In genomic region chr12:42643881-42644579, GRCh38 we compare ENCODE assay signal across 21 cellular contexts. TPM values are rescaled to one million over a fixed set of nuclear protein-coding genes. Genes with fewer than 3 reads are reported as not detected.
A peak's percentile ranks its signal among the peaks of the same experiment; 100 is the strongest.
DNase-seq lines count a peak whose midpoint lies in the region; ATAC-seq and TF ChIP-seq lines count a peak whose summit lies in the region.
"Had no signal": no experiment of that assay in that cellular context is flagged by ENCODE, and none has a peak within 500 bp of the region (broad histone marks: within the 10 kb centered on the region; RNA-seq: fewer than 3 reads in every experiment).

No MANE protein-coding gene starts in this region.

- RAD21 ChIA-PET in HCT116 (lab: Charles Lee; ENCODE audit: low non-redundant PET in 1 of 2, low total read pairs in 2 of 2, uncharacterized antibody in 2 of 2, unreplicated experiment in 2 of 2): no interaction called here

- peak overlapping the region; percentile 28 for H4K8ac ChIP-seq in mesendoderm (ENCODE audit: low read depth, low read length)

- no peak for TF ChIP-seq RAD21 in HCT116 (IDR thresholded peaks at IDR 0.05; ENCODE audit: low read depth)

- no peak overlapping the region for H3K4me3 ChIP-seq in HCT116 (replicated peaks in 1 of 2; ENCODE audit: low read depth in 1 of 2, low read length in 2 of 2)
- H3K4me3 ChIP-seq in mesendoderm (ENCODE audit: low read length): no peak overlapping the region
- H3K4me3 ChIP-seq: GM12878, K562, SK-N-MC had no signal

- intact Hi-C loops in HCT116 (cut with micrococcal nuclease): no loop called here

- H2BK5ac ChIP-seq in mesendoderm (ENCODE audit: low read length): no peak overlapping the region

- H3K36me3 ChIP-seq in HCT116 (ENCODE audit: control insufficient read depth in 1 of 2, insufficient read depth in 2 of 2, low read length in 2 of 2) (no peaks in the 10 kb centered on the region), mesendoderm (ENCODE audit: control insufficient read depth, insufficient read depth, low read length) (no peaks in the 10 kb centered on the region)

- peak; percentile 59 for DNase-seq in A172 (ENCODE audit: low spot score)
- no peak for DNase-seq in HCT116 (ENCODE audit: low read depth, low spot score)
- DNase-seq in RPMI7951 (ENCODE audit: low read depth): peak; percentile 84
- DNase-seq in mesendoderm: peak; percentile 28
- DNase-seq in HPDE6-E6E7 (ENCODE audit: extremely low spot score): no peak
- no peak for DNase-seq in NCI-H187 treated with DMSO at 0.1 percent for 48 hours (lab: John Stamatoyannopoulos, UW)
- DNase-seq: DMS79, NCI-H1092, NCI-H1436, NCI-H1930, NCI-H2227 treated with DMSO at 0.1 percent for 48 hours, NCI-H510A treated with DMSO at 0.1 percent for 48 hours, NCI-H774, RPMI8226, SHP77, T-helper 1 cell had no signal

- no peaks in the 10 kb centered on the region for H3K27me3 ChIP-seq in HCT116 (ENCODE audit: insufficient read depth, low read length)
- no peaks in the 10 kb centered on the region for H3K27me3 ChIP-seq in mesendoderm (ENCODE audit: insufficient read depth, low read length, poor library complexity)

- no peak overlapping the region for H3K23ac ChIP-seq in mesendoderm (ENCODE audit: low read length)

- no peaks in the 10 kb centered on the region for H3K9me3 ChIP-seq in HCT116 (ENCODE audit: control insufficient read depth in 1 of 2, insufficient read depth in 1 of 2, low read depth in 1 of 2, low read length in 2 of 2)

- no peak overlapping the region for H3K27ac ChIP-seq in HCT116 (ENCODE audit: low read depth, low read length)
- H3K27ac ChIP-seq in mesendoderm (ENCODE audit: low read depth, low read length): no peak overlapping the region
- H3K27ac ChIP-seq: SK-N-MC had no signal

- no peak overlapping the region for H2BK120ac ChIP-seq in mesendoderm (ENCODE audit: low read depth, low read length)

- no peak overlapping the region for H2AFZ ChIP-seq in HCT116 (ENCODE audit: low read depth, low read length, poor library complexity, severe bottlenecking)

- H4K20me1 ChIP-seq in HCT116 (ENCODE audit: insufficient read depth): no peaks in the 10 kb centered on the region

- H3K79me2 ChIP-seq in HCT116 (ENCODE audit: insufficient read depth, low read length) (no peaks in the 10 kb centered on the region), mesendoderm (ENCODE audit: control insufficient read depth, insufficient read depth, low read length) (no peaks in the 10 kb centered on the region)

- WGBS in mesendoderm (ENCODE audit: extremely low coverage, insufficient coverage, low lambda C conversion rate): no CpG with 5 or more reads among the region's 6 CpGs

- POLR2A ChIA-PET in HCT116 (lab: Charles Lee): no interaction called here

- no peak overlapping the region for H3K56ac ChIP-seq in mesendoderm (ENCODE audit: low read length)

- no peak overlapping the region for H2BK15ac ChIP-seq in mesendoderm (replicated peaks; ENCODE audit: low read depth)

- BruUV-seq in HCT116 (replicated peaks; lab: Mats Ljungman, UMichigan): no TSS peak

- H3K9me2 ChIP-seq in HCT116 (ENCODE audit: insufficient read depth): no peaks in the 10 kb centered on the region

- H3K18ac ChIP-seq in mesendoderm (ENCODE audit: low read length): no peak overlapping the region

- no peak for TF ChIP-seq CTCF in HCT116 (IDR thresholded peaks at IDR 0.05 in 2 of 3, conservative IDR thresholded peaks at IDR 0.05 in 1 of 3; ENCODE audit: borderline replicate concordance in 1 of 3, insufficient read depth in 1 of 3, low read depth in 2 of 3, low read length in 2 of 3)

- no peak for TF ChIP-seq POLR2A in HCT116 (IDR thresholded peaks at IDR 0.05; ENCODE audit: borderline replicate concordance, extremely low read depth, insufficient read depth, insufficient read length)

- CTCF ChIA-PET in HCT116 (lab: Charles Lee): no interaction called here

- H2AK5ac ChIP-seq in mesendoderm (ENCODE audit: low read length): no peak overlapping the region

- no peak overlapping the region for H3K4ac ChIP-seq in mesendoderm (ENCODE audit: low read depth, low read length)

- H3K79me1 ChIP-seq in mesendoderm (ENCODE audit: low read length): no peaks in the 10 kb centered on the region

- H4K5ac ChIP-seq in mesendoderm (ENCODE audit: low read length): no peak overlapping the region

- H3K4me2 ChIP-seq in HCT116 (ENCODE audit: low read length) (no peak overlapping the region), mesendoderm (ENCODE audit: low read length) (no peak overlapping the region)

- H3K4me1 ChIP-seq in HCT116 (ENCODE audit: control insufficient read depth in 1 of 2, insufficient read depth in 2 of 2, low read length in 2 of 2) (no peaks in the 10 kb centered on the region; a peak in 1 of 4 replicates), mesendoderm (ENCODE audit: control insufficient read depth, low read depth, low read length) (no peaks in the 10 kb centered on the region)

- H3K9ac ChIP-seq in HCT116 (ENCODE audit: low read length): no peak overlapping the region
- H3K9ac ChIP-seq in mesendoderm (ENCODE audit: low read length): no peak overlapping the region

- ATAC-seq in HCT116: peak; percentile 36; the same call in 1 of the 2 replicates
- no peak for ATAC-seq in GM21825 (IDR thresholded peaks at IDR 0.05; ENCODE audit: unreplicated experiment)
- ATAC-seq: GM12878, HepG2, K562 had no signal

TF ChIP-seq in HCT116, 20 proteins besides CTCF, POLR2A, EP300 and RAD21 (continues in another document):
- TF ChIP-seq EZH2phosphoT487 (IDR thresholded peaks at IDR 0.05; ENCODE audit: borderline replicate concordance) (no peak), ZBTB33 (IDR thresholded peaks at IDR 0.05; ENCODE audit: extremely low read depth, insufficient replicate concordance, low read length) (no peak), SRF (IDR thresholded peaks at IDR 0.05; ENCODE audit: low read depth) (no peak), ZNF274 (IDR thresholded peaks at IDR 0.05; ENCODE audit: low read depth, low read length) (no peak), YY1 (IDR thresholded peaks at IDR 0.05; ENCODE audit: extremely low read depth, insufficient replicate concordance, low read depth, low read length) (no peak), TCF7L2 (IDR thresholded peaks at IDR 0.05; ENCODE audit: borderline replicate concordance, extremely low read depth, insufficient read depth, insufficient read length) (no peak), POLR2AphosphoS5 (IDR thresholded peaks at IDR 0.05; ENCODE audit: low read depth, low read length) (no peak), SP1 (IDR thresholded peaks at IDR 0.05; ENCODE audit: low read depth) (no peak), JUND (IDR thresholded peaks at IDR 0.05) (no peak), ELF1 (IDR thresholded peaks at IDR 0.05; ENCODE audit: borderline replicate concordance, low read depth) (no peak), EGR1 (IDR thresholded peaks at IDR 0.05; ENCODE audit: low read depth) (no peak)
- TF ChIP-seq, protein P1, sequence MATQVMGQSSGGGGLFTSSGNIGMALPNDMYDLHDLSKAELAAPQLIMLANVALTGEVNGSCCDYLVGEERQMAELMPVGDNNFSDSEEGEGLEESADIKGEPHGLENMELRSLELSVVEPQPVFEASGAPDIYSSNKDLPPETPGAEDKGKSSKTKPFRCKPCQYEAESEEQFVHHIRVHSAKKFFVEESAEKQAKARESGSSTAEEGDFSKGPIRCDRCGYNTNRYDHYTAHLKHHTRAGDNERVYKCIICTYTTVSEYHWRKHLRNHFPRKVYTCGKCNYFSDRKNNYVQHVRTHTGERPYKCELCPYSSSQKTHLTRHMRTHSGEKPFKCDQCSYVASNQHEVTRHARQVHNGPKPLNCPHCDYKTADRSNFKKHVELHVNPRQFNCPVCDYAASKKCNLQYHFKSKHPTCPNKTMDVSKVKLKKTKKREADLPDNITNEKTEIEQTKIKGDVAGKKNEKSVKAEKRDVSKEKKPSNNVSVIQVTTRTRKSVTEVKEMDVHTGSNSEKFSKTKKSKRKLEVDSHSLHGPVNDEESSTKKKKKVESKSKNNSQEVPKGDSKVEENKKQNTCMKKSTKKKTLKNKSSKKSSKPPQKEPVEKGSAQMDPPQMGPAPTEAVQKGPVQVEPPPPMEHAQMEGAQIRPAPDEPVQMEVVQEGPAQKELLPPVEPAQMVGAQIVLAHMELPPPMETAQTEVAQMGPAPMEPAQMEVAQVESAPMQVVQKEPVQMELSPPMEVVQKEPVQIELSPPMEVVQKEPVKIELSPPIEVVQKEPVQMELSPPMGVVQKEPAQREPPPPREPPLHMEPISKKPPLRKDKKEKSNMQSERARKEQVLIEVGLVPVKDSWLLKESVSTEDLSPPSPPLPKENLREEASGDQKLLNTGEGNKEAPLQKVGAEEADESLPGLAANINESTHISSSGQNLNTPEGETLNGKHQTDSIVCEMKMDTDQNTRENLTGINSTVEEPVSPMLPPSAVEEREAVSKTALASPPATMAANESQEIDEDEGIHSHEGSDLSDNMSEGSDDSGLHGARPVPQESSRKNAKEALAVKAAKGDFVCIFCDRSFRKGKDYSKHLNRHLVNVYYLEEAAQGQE (IDR thresholded peaks at IDR 0.05; ENCODE audit: low read depth): no peak
- TF ChIP-seq, protein P2, sequence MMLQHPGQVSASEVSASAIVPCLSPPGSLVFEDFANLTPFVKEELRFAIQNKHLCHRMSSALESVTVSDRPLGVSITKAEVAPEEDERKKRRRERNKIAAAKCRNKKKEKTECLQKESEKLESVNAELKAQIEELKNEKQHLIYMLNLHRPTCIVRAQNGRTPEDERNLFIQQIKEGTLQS (IDR thresholded peaks at IDR 0.05): no peak
- TF ChIP-seq, protein P3, sequence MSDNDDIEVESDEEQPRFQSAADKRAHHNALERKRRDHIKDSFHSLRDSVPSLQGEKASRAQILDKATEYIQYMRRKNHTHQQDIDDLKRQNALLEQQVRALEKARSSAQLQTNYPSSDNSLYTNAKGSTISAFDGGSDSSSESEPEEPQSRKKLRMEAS (IDR thresholded peaks at IDR 0.05): no peak

RNA-seq across cellular contexts. Expression of gene PRICKLE1, which starts 54.5 kb away (rescaled TPM):
- 4.1 and 77.2 TPM in 2 replicates for total RNA-seq in A172 (2014; rRNA removed; shearing (Covaris generic))
- 1.3 TPM for total RNA-seq in HCT116 (2021; ENCODE audit: unreplicated experiment)
- 1.4 and 1.6 TPM in 2 replicates for polyA plus RNA-seq in HCT116 (2012)
- 5.3 and 6.1 TPM in 2 replicates for total RNA-seq in RPMI7951 (2014; rRNA removed; shearing (Covaris generic))
- polyA plus RNA-seq in mesendoderm (2013, experiment 1 of 2): 3.9 TPM
- polyA plus RNA-seq in mesendoderm (2013, experiment 2 of 2): 3.8 TPM
- total RNA-seq: HepG2 had no signal
- polyA plus RNA-seq: HepG2 had no signal

Comparison
In these comparisons a context has a peak if more than half of its experiments do, and no peak if none do; other contexts are left out.
1. DNase-seq: peak in A172 (single experiment), RPMI7951 (single experiment) and mesendoderm (single experiment); none in HCT116 (single experiment), HPDE6-E6E7 (single experiment) and NCI-H187 treated with DMSO at 0.1 percent for 48 hours (single experiment).